In genomic region chr3:186176382-186176990, GRCh38 we compare ENCODE assay signal across 29 cellular contexts.
"Had no signal": no experiment of that assay in that cellular context is flagged by ENCODE, and none has a peak within 500 bp of the region (broad histone marks: within the 10 kb centered on the region; RNA-seq: fewer than 3 reads in every experiment).

No MANE protein-coding gene starts in this region.

- H3K4me2 ChIP-seq: smooth muscle cell had no signal

- H3K4me1 ChIP-seq: adrenal gland, thyroid gland, upper lobe of right lung had no signal

- H3K4me3 ChIP-seq: adrenal gland, coronary artery, dorsolateral prefrontal cortex, left ventricle myocardium inferior, sigmoid colon, smooth muscle cell, stomach, thyroid gland, upper lobe of right lung had no signal

- H3K27ac ChIP-seq: adrenal gland, brain microvascular endothelial cell, coronary artery, dorsolateral prefrontal cortex, left ventricle myocardium inferior, stomach, thyroid gland, upper lobe of right lung, WERI-Rb-1 had no signal

- H3K27me3 ChIP-seq: adrenal gland, brain microvascular endothelial cell, dorsolateral prefrontal cortex, sigmoid colon, stomach, thyroid gland, upper lobe of right lung had no signal

- H3K36me3 ChIP-seq: adrenal gland, brain microvascular endothelial cell, thyroid gland, upper lobe of right lung, WERI-Rb-1 had no signal

- H3K9me3 ChIP-seq: adrenal gland, left ventricle myocardium inferior, sigmoid colon, stomach, thyroid gland, upper lobe of right lung had no signal

- DNase-seq: activated CD4-positive, alpha-beta T cell treated with anti-CD3 and anti-CD28 coated beads for 48 hours; activated CD4-positive, alpha-beta T cell treated with anti-CD3 and anti-CD28 coated beads, Interleukin-2, amount 50 U/mL, for 48 hours; activated CD8-positive, alpha-beta memory T cell treated with anti-CD3 and anti-CD28 coated beads for 24 hours; activated effector memory CD4-positive, alpha-beta T cell treated with anti-CD3 and anti-CD28 coated beads, Interleukin-2, amount 50 U/mL, for 16 hours; activated naive CD4-positive, alpha-beta T cell treated with anti-CD3 and anti-CD28 coated beads for 36 hours; activated naive CD8-positive, alpha-beta T cell treated with anti-CD3 and anti-CD28 coated beads for 36 hours; aorta; brain microvascular endothelial cell; dorsolateral prefrontal cortex; foreskin melanocyte; left ventricle myocardium inferior; mammary epithelial cell; naive B cell; nucleus accumbens; posterior cingulate gyrus; sigmoid colon; stimulated activated CD4-positive, alpha-beta T cell treated with anti-CD3 and anti-CD28 coated beads, Interleukin-1b, Interleukin-23, amount 100 ng/mL, for 48 hours; stimulated activated CD4-positive, alpha-beta T cell treated with anti-CD3 and anti-CD28 coated beads, Interleukin-4, amount 100 ng/mL, for 4 hours; stimulated activated CD8-positive, alpha-beta memory T cell treated with anti-CD3 and anti-CD28 coated beads, Interleukin-4, amount 100 ng/mL, for 48 hours; stimulated activated naive B cell treated with anti-CD40 and anti-IgM and Interleukin-4, amounts not matched to agents 10 μg/mL and 1 μg/mL and 100 μg/mL, for 72 hours; stomach; SW 1271; T-helper 9 cell; thyroid gland; upper lobe of right lung; WERI-Rb-1 had no signal
